Comparison of ENCODE assay signal across 1 cellular context in genomic region chr16:88494335-88495154, GRCh38.
TF ChIP-seq lines count a peak whose summit lies in the region.

No MANE protein-coding gene starts in this region.

TF ChIP-seq in K562, 482 proteins besides CTCF, POLR2A, EP300 and RAD21 (continued from another document and continues in another):
- TF ChIP-seq ZBTB33 (CRISPR knock-in tag; IDR thresholded peaks at IDR 0.05) = 0 out of 2 replicates have a peak, but pooled peaks have one; percentile 20
- TF ChIP-seq ZNF174 (CRISPR knock-in tag; IDR thresholded peaks at IDR 0.05) = no peak
- TF ChIP-seq SP1 (CRISPR knock-in tag; IDR thresholded peaks at IDR 0.05) = peak; percentile 53; the same call in 1 of the 2 replicates
- no peak for TF ChIP-seq IRF9 (tag; IDR thresholded peaks at IDR 0.05)
- peak; percentile 24; the same call in 1 of the 2 replicates for TF ChIP-seq ETV1 (tag; conservative IDR thresholded peaks at IDR 0.05; ENCODE audit: low read depth)
- TF ChIP-seq PKNOX1 (IDR thresholded peaks at IDR 0.05) = peak; percentile 57; the same call in 1 of the 2 replicates
- TF ChIP-seq TFAP4 (CRISPR knock-in tag; IDR thresholded peaks at IDR 0.05; ENCODE audit: borderline replicate concordance) = peak; percentile 70
- TF ChIP-seq BDP1 (IDR thresholded peaks at IDR 0.05; ENCODE audit: insufficient read depth, insufficient read length) = no peak
- no peak for TF ChIP-seq ZNF146 (CRISPR knock-in tag; IDR thresholded peaks at IDR 0.05; ENCODE audit: unreplicated experiment)
- TF ChIP-seq CBFB (CRISPR knock-in tag; IDR thresholded peaks at IDR 0.05) = no peak
- no peak for TF ChIP-seq RERE (CRISPR knock-in tag; IDR thresholded peaks at IDR 0.05; ENCODE audit: borderline replicate concordance)
- TF ChIP-seq SRSF1 (IDR thresholded peaks at IDR 0.05; ENCODE audit: low read depth, low read length) = no peak
- TF ChIP-seq ZNF668 (CRISPR knock-in tag; IDR thresholded peaks at IDR 0.05) = no peak
- no peak for TF ChIP-seq ARID4B (CRISPR knock-in tag; IDR thresholded peaks at IDR 0.05)
- TF ChIP-seq ZNF449 (CRISPR knock-in tag; IDR thresholded peaks at IDR 0.05) = no peak
- TF ChIP-seq EGR1 (conservative IDR thresholded peaks at IDR 0.05) = peak; percentile 38
- no peak for TF ChIP-seq SLC30A9 (CRISPR knock-in tag; IDR thresholded peaks at IDR 0.05)
- TF ChIP-seq PBX2 (CRISPR knock-in tag; IDR thresholded peaks at IDR 0.05; ENCODE audit: low read depth) = no peak
- TF ChIP-seq PBX2 (tag; conservative IDR thresholded peaks at IDR 0.05; ENCODE audit: low read depth) = no peak
- no peak for TF ChIP-seq ZNF175 (CRISPR knock-in tag; IDR thresholded peaks at IDR 0.05; ENCODE audit: low read depth)
- TF ChIP-seq FOSL1 (tag; conservative IDR thresholded peaks at IDR 0.05) = no peak
- no peak for TF ChIP-seq KLF10 (CRISPR knock-in tag; IDR thresholded peaks at IDR 0.05)
- no peak for TF ChIP-seq ZBTB9 (CRISPR knock-in tag; IDR thresholded peaks at IDR 0.05)
- TF ChIP-seq MYC (IDR thresholded peaks at IDR 0.05; ENCODE audit: low read depth, low read length) = no peak
- TF ChIP-seq MYC (CRISPR knock-in tag; IDR thresholded peaks at IDR 0.05; ENCODE audit: borderline replicate concordance, low read depth) = no peak
- TF ChIP-seq MLLT1 (IDR thresholded peaks at IDR 0.05) = no peak
- no peak for TF ChIP-seq CHD1 (IDR thresholded peaks at IDR 0.05; ENCODE audit: low read length)
- TF ChIP-seq MAFK (IDR thresholded peaks at IDR 0.05; ENCODE audit: low read length) = no peak
- peak; percentile 85 for TF ChIP-seq CTBP1 (IDR thresholded peaks at IDR 0.05; ENCODE audit: borderline replicate concordance)
- peak; percentile 9 to 50; a peak in 2 of 4 replicates for TF ChIP-seq MNT (conservative IDR thresholded peaks at IDR 0.05)
